Comparison of ENCODE assay signal across 8 cellular contexts in genomic region chr6:21594427-21595264, GRCh38. TPM values are rescaled to one million over a fixed set of nuclear protein-coding genes. Genes with fewer than 3 reads are reported as not detected.
A peak's percentile ranks its signal among the peaks of the same experiment; 100 is the strongest.
DNase-seq lines count a peak whose midpoint lies in the region; ATAC-seq, FAIRE-seq and TF ChIP-seq lines count a peak whose summit lies in the region.

No MANE protein-coding gene starts in this region.

- peak overlapping the region; percentile 97 for H3K9ac ChIP-seq in neural cell (ENCODE audit: low read length)

- ATAC-seq in HG02610 (IDR thresholded peaks at IDR 0.05; ENCODE audit: unreplicated experiment), result peak; percentile 17
- peak; percentile 43 for ATAC-seq in activated T-helper 17 cell treated with anti-CD3 and anti-CD28 coated beads, Interleukin-2, amount 50 U/mL, for 72 hours (replicated peaks)

- no peak overlapping the region for H2AFZ ChIP-seq in neural cell (ENCODE audit: low read depth, low read length)

- H3K4me3 ChIP-seq in neural cell (ENCODE audit: low read length), result peak overlapping the region; percentile 87

- peaks cover 54% of the 10 kb centered on the region for H4K20me1 ChIP-seq in neural cell (ENCODE audit: insufficient read depth)

- peaks cover 25% of the 10 kb centered on the region for H3K36me3 ChIP-seq in neural cell (ENCODE audit: insufficient read depth, low read length)

- no peak overlapping the region for H3K27ac Mint-ChIP-seq in activated T-helper 17 cell treated with anti-CD3 and anti-CD28 coated beads, Interleukin-2, amount 50 U/mL, for 72 hours

- peaks cover 8% of the 10 kb centered on the region for H3K4me1 Mint-ChIP-seq in activated T-helper 17 cell treated with anti-CD3 and anti-CD28 coated beads, Interleukin-2, amount 50 U/mL, for 72 hours

- peaks cover 9% of the 10 kb centered on the region for H3K36me3 Mint-ChIP-seq in activated T-helper 17 cell treated with anti-CD3 and anti-CD28 coated beads, Interleukin-2, amount 50 U/mL, for 72 hours (ENCODE audit: low read depth)

- H3K9me3 Mint-ChIP-seq in activated T-helper 17 cell treated with anti-CD3 and anti-CD28 coated beads, Interleukin-2, amount 50 U/mL, for 72 hours, result no peaks in the 10 kb centered on the region

- H3K4me2 ChIP-seq in neural cell (ENCODE audit: low read length), result no peak overlapping the region

- TF ChIP-seq EP300 in neural cell (conservative IDR thresholded peaks at IDR 0.05; ENCODE audit: poor library complexity, severe bottlenecking), result no peak

- no peak for TF ChIP-seq CTCF in neural cell (IDR thresholded peaks at IDR 0.05; ENCODE audit: poor library complexity, severe bottlenecking)

- DNase-seq in NCI-H748 (lab: John Stamatoyannopoulos, UW; ENCODE audit: unreplicated experiment) (peak; percentile 76), NCI-H748 treated with DMSO at 0.1 percent for 48 hours (lab: John Stamatoyannopoulos, UW) (no peak), NCI-H526 treated with DMSO at 0.1 percent for 48 hours (lab: John Stamatoyannopoulos, UW) (peak; percentile 27), frontal cortex (ENCODE audit: low spot score in 2 of 2) (peak; percentile 39 to 67), urothelium cell line (ENCODE audit: low spot score) (peak; percentile 24)

- H3K9me3 ChIP-seq in neural cell (ENCODE audit: low read length), result no peaks in the 10 kb centered on the region

- no peak overlapping the region for H3K4me3 Mint-ChIP-seq in activated T-helper 17 cell treated with anti-CD3 and anti-CD28 coated beads, Interleukin-2, amount 50 U/mL, for 72 hours

- H3K79me2 ChIP-seq in neural cell (replicated peaks; ENCODE audit: insufficient read depth, low read length), result peaks cover 79% of the 10 kb centered on the region

- FAIRE-seq in frontal cortex (lab: Jason Lieb, UNC) (no peak), urothelium cell line (lab: Jason Lieb, UNC) (no peak)

- no peaks in the 10 kb centered on the region for H3K9me2 ChIP-seq in neural cell (ENCODE audit: insufficient read depth, low read length)

- no peaks in the 10 kb centered on the region for H3K27me3 ChIP-seq in neural cell (ENCODE audit: insufficient read depth, low read depth, low read length)

- H3K27ac ChIP-seq in neural cell (ENCODE audit: low read length), result peak overlapping the region; percentile 97

- H3F3A ChIP-seq in neural cell (ENCODE audit: insufficient read depth, low read length, poor library complexity, severe bottlenecking), result peaks cover 15% of the 10 kb centered on the region

- no peak for TF ChIP-seq RAD21 in neural cell (conservative IDR thresholded peaks at IDR 0.05)

- peaks cover 52% of the 10 kb centered on the region for H3K27me3 Mint-ChIP-seq in activated T-helper 17 cell treated with anti-CD3 and anti-CD28 coated beads, Interleukin-2, amount 50 U/mL, for 72 hours

TF ChIP-seq in neural cell, 6 proteins besides CTCF, POLR2A, EP300 and RAD21:
- TF ChIP-seq POLR2AphosphoS5 (IDR thresholded peaks at IDR 0.05) (peak; percentile 74), EZH2 (IDR thresholded peaks at IDR 0.05; ENCODE audit: borderline replicate concordance, insufficient read depth, low read length, poor library complexity, severe bottlenecking) (no peak), TAF1 (IDR thresholded peaks at IDR 0.05; ENCODE audit: low read depth) (peak; percentile 56), MXI1 (conservative IDR thresholded peaks at IDR 0.05; ENCODE audit: poor library complexity, severe bottlenecking) (peak; percentile 47), REST (IDR thresholded peaks at IDR 0.05; ENCODE audit: borderline replicate concordance) (peak; percentile 82), SMC3 (conservative IDR thresholded peaks at IDR 0.05; ENCODE audit: poor library complexity) (no peak)

RNA-seq across cellular contexts. Expression of gene SOX4, which starts 1.1 kb away (rescaled TPM):
- total RNA-seq in activated T-helper 17 cell treated with anti-CD3 and anti-CD28 coated beads, Interleukin-2, amount 50 U/mL, for 72 hours, result 1 to 10 TPM in 1 of 2 donors, under 1 TPM in 1; 0.71 to 1.5 TPM
- total RNA-seq in frontal cortex, result 418 TPM
- polyA plus RNA-seq in neural cell, result 371 and 394 TPM in 2 replicates
- 742 and 770 TPM in 2 replicates for polyA minus RNA-seq in neural cell

Comparison
In these comparisons a context has a peak if more than half of its experiments do, and no peak if none do; other contexts are left out.
1. RNA of gene SOX4, which starts 1.1 kb away (total RNA-seq): 418 TPM in frontal cortex (single experiment); 0.71 to 1.5 TPM in activated T-helper 17 cell treated with anti-CD3 and anti-CD28 coated beads, Interleukin-2, amount 50 U/mL, for 72 hours; every median in the first group is over 100 times any median in the second.